1 cellular context compared by ENCODE assay signal in the genomic region with DNA sequence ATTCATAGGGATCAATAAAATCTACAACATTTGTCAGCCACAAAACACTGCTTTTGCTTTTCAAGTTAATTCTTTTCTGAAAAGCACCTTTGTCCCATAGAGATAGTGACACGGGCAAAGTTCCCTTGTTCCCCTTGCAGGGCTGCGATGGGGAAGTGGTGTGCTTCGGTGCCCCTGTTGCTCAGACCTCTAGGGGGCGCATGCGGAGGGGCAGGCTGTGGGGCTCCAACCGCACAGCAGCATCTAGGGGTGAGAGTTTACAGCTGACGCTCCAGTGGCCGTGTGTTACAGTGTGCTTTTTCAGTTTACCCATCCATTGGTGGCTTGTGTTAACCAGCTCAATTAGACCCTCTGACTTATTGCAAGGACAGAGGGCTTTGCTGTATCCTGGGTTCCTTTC.
TF ChIP-seq lines count a peak whose summit lies in the region.

No MANE protein-coding gene starts in this region.

TF ChIP-seq in HepG2, 621 proteins besides CTCF, POLR2A, EP300 and RAD21 (continued from another document and continues in another):
- TF ChIP-seq, protein P1, sequence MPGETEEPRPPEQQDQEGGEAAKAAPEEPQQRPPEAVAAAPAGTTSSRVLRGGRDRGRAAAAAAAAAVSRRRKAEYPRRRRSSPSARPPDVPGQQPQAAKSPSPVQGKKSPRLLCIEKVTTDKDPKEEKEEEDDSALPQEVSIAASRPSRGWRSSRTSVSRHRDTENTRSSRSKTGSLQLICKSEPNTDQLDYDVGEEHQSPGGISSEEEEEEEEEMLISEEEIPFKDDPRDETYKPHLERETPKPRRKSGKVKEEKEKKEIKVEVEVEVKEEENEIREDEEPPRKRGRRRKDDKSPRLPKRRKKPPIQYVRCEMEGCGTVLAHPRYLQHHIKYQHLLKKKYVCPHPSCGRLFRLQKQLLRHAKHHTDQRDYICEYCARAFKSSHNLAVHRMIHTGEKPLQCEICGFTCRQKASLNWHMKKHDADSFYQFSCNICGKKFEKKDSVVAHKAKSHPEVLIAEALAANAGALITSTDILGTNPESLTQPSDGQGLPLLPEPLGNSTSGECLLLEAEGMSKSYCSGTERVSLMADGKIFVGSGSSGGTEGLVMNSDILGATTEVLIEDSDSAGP (CRISPR knock-in tag; IDR thresholded peaks at IDR 0.05; ENCODE audit: borderline replicate concordance) = no peak
- no peak for TF ChIP-seq PAX8 (CRISPR knock-in tag; IDR thresholded peaks at IDR 0.05; ENCODE audit: borderline replicate concordance)
- TF ChIP-seq SMARCC2 (IDR thresholded peaks at IDR 0.05) = no peak
- no peak for TF ChIP-seq NAIF1 (CRISPR knock-in tag; IDR thresholded peaks at IDR 0.05; ENCODE audit: borderline replicate concordance)
- TF ChIP-seq JUND (CRISPR knock-in tag; IDR thresholded peaks at IDR 0.05) = no peak
- TF ChIP-seq, protein P2, sequence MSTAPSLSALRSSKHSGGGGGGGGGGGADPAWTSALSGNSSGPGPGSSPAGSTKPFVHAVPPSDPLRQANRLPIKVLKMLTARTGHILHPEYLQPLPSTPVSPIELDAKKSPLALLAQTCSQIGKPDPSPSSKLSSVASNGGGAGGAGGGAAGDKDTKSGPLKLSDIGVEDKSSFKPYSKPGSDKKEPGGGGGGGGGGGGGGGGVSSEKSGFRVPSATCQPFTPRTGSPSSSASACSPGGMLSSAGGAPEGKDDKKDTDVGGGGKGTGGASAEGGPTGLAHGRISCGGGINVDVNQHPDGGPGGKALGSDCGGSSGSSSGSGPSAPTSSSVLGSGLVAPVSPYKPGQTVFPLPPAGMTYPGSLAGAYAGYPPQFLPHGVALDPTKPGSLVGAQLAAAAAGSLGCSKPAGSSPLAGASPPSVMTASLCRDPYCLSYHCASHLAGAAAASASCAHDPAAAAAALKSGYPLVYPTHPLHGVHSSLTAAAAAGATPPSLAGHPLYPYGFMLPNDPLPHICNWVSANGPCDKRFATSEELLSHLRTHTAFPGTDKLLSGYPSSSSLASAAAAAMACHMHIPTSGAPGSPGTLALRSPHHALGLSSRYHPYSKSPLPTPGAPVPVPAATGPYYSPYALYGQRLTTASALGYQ (CRISPR knock-in tag; IDR thresholded peaks at IDR 0.05) = no peak
- TF ChIP-seq SMARCE1 (IDR thresholded peaks at IDR 0.05; ENCODE audit: borderline replicate concordance) = no peak
- TF ChIP-seq, protein P3, sequence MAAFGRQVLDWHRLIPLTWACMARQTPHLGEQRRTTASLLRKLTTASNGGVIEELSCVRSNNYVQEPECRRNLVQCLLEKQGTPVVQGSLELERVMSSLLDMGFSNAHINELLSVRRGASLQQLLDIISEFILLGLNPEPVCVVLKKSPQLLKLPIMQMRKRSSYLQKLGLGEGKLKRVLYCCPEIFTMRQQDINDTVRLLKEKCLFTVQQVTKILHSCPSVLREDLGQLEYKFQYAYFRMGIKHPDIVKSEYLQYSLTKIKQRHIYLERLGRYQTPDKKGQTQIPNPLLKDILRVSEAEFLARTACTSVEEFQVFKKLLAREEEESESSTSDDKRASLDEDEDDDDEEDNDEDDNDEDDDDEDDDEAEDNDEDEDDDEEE (CRISPR knock-in tag; IDR thresholded peaks at IDR 0.05) = no peak
- TF ChIP-seq NPAS2 (CRISPR knock-in tag; IDR thresholded peaks at IDR 0.05; ENCODE audit: borderline replicate concordance) = no peak
- no peak for TF ChIP-seq ZNF496 (CRISPR knock-in tag; IDR thresholded peaks at IDR 0.05; ENCODE audit: insufficient replicate concordance)
- TF ChIP-seq MLLT10 (CRISPR knock-in tag; IDR thresholded peaks at IDR 0.05) = no peak
- peak; percentile 46; the same call in 1 of the 2 replicates for TF ChIP-seq ZNF644 (CRISPR knock-in tag; IDR thresholded peaks at IDR 0.05; ENCODE audit: low read depth)
- no peak for TF ChIP-seq REXO4 (CRISPR knock-in tag; IDR thresholded peaks at IDR 0.05; ENCODE audit: borderline replicate concordance)
- TF ChIP-seq, protein P4, sequence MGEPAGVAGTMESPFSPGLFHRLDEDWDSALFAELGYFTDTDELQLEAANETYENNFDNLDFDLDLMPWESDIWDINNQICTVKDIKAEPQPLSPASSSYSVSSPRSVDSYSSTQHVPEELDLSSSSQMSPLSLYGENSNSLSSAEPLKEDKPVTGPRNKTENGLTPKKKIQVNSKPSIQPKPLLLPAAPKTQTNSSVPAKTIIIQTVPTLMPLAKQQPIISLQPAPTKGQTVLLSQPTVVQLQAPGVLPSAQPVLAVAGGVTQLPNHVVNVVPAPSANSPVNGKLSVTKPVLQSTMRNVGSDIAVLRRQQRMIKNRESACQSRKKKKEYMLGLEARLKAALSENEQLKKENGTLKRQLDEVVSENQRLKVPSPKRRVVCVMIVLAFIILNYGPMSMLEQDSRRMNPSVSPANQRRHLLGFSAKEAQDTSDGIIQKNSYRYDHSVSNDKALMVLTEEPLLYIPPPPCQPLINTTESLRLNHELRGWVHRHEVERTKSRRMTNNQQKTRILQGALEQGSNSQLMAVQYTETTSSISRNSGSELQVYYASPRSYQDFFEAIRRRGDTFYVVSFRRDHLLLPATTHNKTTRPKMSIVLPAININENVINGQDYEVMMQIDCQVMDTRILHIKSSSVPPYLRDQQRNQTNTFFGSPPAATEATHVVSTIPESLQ (CRISPR knock-in tag; conservative IDR thresholded peaks at IDR 0.05) = no peak
- no peak for TF ChIP-seq KLF6 (CRISPR knock-in tag; IDR thresholded peaks at IDR 0.05)
- TF ChIP-seq, protein P5, sequence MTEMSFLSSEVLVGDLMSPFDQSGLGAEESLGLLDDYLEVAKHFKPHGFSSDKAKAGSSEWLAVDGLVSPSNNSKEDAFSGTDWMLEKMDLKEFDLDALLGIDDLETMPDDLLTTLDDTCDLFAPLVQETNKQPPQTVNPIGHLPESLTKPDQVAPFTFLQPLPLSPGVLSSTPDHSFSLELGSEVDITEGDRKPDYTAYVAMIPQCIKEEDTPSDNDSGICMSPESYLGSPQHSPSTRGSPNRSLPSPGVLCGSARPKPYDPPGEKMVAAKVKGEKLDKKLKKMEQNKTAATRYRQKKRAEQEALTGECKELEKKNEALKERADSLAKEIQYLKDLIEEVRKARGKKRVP (CRISPR knock-in tag; IDR thresholded peaks at IDR 0.05) = no peak
- no peak for TF ChIP-seq IKZF4 (CRISPR knock-in tag; IDR thresholded peaks at IDR 0.05; ENCODE audit: borderline replicate concordance, low read depth, not compliant biosample characterization)
- no peak for TF ChIP-seq FOSL1 (CRISPR knock-in tag; IDR thresholded peaks at IDR 0.05; ENCODE audit: borderline replicate concordance)
- TF ChIP-seq ZNF331 (CRISPR knock-in tag; IDR thresholded peaks at IDR 0.05) = 0 out of 2 replicates have a peak, but pooled peaks have one; percentile 31
- TF ChIP-seq, protein P6, sequence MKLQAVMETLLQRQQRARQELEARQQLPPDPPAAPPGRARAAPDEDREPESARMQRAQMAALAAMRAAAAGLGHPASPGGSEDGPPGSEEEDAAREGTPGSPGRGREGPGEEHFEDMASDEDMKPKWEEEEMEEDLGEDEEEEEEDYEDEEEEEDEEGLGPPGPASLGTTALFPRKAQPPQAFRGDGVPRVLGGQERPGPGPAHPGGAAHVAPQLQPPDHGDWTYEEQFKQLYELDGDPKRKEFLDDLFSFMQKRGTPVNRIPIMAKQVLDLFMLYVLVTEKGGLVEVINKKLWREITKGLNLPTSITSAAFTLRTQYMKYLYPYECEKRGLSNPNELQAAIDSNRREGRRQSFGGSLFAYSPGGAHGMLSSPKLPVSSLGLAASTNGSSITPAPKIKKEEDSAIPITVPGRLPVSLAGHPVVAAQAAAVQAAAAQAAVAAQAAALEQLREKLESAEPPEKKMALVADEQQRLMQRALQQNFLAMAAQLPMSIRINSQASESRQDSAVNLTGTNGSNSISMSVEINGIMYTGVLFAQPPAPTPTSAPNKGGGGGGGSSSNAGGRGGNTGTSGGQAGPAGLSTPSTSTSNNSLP (IDR thresholded peaks at IDR 0.05; ENCODE audit: low read depth, low read length) = no peak
- no peak for TF ChIP-seq EHMT2 (IDR thresholded peaks at IDR 0.05; ENCODE audit: borderline replicate concordance, low read depth, low read length)
- TF ChIP-seq, protein P7, sequence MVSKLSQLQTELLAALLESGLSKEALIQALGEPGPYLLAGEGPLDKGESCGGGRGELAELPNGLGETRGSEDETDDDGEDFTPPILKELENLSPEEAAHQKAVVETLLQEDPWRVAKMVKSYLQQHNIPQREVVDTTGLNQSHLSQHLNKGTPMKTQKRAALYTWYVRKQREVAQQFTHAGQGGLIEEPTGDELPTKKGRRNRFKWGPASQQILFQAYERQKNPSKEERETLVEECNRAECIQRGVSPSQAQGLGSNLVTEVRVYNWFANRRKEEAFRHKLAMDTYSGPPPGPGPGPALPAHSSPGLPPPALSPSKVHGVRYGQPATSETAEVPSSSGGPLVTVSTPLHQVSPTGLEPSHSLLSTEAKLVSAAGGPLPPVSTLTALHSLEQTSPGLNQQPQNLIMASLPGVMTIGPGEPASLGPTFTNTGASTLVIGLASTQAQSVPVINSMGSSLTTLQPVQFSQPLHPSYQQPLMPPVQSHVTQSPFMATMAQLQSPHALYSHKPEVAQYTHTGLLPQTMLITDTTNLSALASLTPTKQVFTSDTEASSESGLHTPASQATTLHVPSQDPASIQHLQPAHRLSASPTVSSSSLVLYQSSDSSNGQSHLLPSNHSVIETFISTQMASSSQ (IDR thresholded peaks at IDR 0.05; ENCODE audit: low read depth) = no peak
- TF ChIP-seq, protein P7 (CRISPR knock-in tag; IDR thresholded peaks at IDR 0.05; ENCODE audit: borderline replicate concordance) = no peak
- TF ChIP-seq HNF4G (IDR thresholded peaks at IDR 0.05; ENCODE audit: borderline replicate concordance, low read depth, low read length) = peak; percentile 61
- TF ChIP-seq HNF4G (CRISPR knock-in tag; IDR thresholded peaks at IDR 0.05; ENCODE audit: borderline replicate concordance, low read depth) = no peak
- TF ChIP-seq ZNF7 (CRISPR knock-in tag; IDR thresholded peaks at IDR 0.05) = no peak
- TF ChIP-seq, protein P8, sequence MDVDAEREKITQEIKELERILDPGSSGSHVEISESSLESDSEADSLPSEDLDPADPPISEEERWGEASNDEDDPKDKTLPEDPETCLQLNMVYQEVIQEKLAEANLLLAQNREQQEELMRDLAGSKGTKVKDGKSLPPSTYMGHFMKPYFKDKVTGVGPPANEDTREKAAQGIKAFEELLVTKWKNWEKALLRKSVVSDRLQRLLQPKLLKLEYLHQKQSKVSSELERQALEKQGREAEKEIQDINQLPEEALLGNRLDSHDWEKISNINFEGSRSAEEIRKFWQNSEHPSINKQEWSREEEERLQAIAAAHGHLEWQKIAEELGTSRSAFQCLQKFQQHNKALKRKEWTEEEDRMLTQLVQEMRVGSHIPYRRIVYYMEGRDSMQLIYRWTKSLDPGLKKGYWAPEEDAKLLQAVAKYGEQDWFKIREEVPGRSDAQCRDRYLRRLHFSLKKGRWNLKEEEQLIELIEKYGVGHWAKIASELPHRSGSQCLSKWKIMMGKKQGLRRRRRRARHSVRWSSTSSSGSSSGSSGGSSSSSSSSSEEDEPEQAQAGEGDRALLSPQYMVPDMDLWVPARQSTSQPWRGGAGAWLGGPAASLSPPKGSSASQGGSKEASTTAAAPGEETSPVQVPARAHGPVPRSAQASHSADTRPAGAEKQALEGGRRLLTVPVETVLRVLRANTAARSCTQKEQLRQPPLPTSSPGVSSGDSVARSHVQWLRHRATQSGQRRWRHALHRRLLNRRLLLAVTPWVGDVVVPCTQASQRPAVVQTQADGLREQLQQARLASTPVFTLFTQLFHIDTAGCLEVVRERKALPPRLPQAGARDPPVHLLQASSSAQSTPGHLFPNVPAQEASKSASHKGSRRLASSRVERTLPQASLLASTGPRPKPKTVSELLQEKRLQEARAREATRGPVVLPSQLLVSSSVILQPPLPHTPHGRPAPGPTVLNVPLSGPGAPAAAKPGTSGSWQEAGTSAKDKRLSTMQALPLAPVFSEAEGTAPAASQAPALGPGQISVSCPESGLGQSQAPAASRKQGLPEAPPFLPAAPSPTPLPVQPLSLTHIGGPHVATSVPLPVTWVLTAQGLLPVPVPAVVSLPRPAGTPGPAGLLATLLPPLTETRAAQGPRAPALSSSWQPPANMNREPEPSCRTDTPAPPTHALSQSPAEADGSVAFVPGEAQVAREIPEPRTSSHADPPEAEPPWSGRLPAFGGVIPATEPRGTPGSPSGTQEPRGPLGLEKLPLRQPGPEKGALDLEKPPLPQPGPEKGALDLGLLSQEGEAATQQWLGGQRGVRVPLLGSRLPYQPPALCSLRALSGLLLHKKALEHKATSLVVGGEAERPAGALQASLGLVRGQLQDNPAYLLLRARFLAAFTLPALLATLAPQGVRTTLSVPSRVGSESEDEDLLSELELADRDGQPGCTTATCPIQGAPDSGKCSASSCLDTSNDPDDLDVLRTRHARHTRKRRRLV (CRISPR knock-in tag; IDR thresholded peaks at IDR 0.05) = no peak
- TF ChIP-seq MZF1 (CRISPR knock-in tag; IDR thresholded peaks at IDR 0.05; ENCODE audit: borderline replicate concordance) = no peak
- TF ChIP-seq NCOA2 (CRISPR knock-in tag; IDR thresholded peaks at IDR 0.05) = no peak
- TF ChIP-seq, protein P9, sequence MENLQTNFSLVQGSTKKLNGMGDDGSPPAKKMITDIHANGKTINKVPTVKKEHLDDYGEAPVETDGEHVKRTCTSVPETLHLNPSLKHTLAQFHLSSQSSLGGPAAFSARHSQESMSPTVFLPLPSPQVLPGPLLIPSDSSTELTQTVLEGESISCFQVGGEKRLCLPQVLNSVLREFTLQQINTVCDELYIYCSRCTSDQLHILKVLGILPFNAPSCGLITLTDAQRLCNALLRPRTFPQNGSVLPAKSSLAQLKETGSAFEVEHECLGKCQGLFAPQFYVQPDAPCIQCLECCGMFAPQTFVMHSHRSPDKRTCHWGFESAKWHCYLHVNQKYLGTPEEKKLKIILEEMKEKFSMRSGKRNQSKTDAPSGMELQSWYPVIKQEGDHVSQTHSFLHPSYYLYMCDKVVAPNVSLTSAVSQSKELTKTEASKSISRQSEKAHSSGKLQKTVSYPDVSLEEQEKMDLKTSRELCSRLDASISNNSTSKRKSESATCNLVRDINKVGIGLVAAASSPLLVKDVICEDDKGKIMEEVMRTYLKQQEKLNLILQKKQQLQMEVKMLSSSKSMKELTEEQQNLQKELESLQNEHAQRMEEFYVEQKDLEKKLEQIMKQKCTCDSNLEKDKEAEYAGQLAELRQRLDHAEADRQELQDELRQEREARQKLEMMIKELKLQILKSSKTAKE (CRISPR knock-in tag; IDR thresholded peaks at IDR 0.05; ENCODE audit: borderline replicate concordance) = no peak
- no peak for TF ChIP-seq ZNF235 (CRISPR knock-in tag; IDR thresholded peaks at IDR 0.05; ENCODE audit: borderline replicate concordance)
- TF ChIP-seq ZNF766 (CRISPR knock-in tag; IDR thresholded peaks at IDR 0.05; ENCODE audit: borderline replicate concordance) = no peak
- TF ChIP-seq LCORL (IDR thresholded peaks at IDR 0.05) = no peak
- TF ChIP-seq LCORL (CRISPR knock-in tag; IDR thresholded peaks at IDR 0.05) = no peak
- TF ChIP-seq KDM5A (IDR thresholded peaks at IDR 0.05; ENCODE audit: borderline replicate concordance, low read length) = no peak
- no peak for TF ChIP-seq ZNF501 (CRISPR knock-in tag; IDR thresholded peaks at IDR 0.05)
- TF ChIP-seq REPIN1 (CRISPR knock-in tag; IDR thresholded peaks at IDR 0.05; ENCODE audit: borderline replicate concordance, low read depth) = peak; percentile 80
- TF ChIP-seq PHF8 (CRISPR knock-in tag; IDR thresholded peaks at IDR 0.05) = no peak
